ENCODE assay signal across 11 cellular contexts in genomic region chr14:73763396-73763795, GRCh38. TPM values are rescaled to one million over a fixed set of nuclear protein-coding genes. Genes with fewer than 3 reads are reported as not detected.
DNase-seq lines count a peak whose midpoint lies in the region; ATAC-seq and TF ChIP-seq lines count a peak whose summit lies in the region.
"Had no signal": no experiment of that assay in that cellular context is flagged by ENCODE, and none has a peak within 500 bp of the region (broad histone marks: within the 10 kb centered on the region; RNA-seq: fewer than 3 reads in every experiment).

No MANE protein-coding gene starts in this region.

- H3K9me3 Mint-ChIP-seq in activated CD8-positive, alpha-beta T cell treated with anti-CD3 and anti-CD28 coated beads, Interleukin-2, amount 10 ng/mL, durations not matched to agents 7 days and 5 days (ENCODE audit: insufficient read depth): no peaks in the 10 kb centered on the region
- no peaks in the 10 kb centered on the region for H3K9me3 Mint-ChIP-seq in mesothelial cell of epicardium

- peaks cover 15% of the 10 kb centered on the region for H3K36me3 Mint-ChIP-seq in activated CD8-positive, alpha-beta T cell treated with anti-CD3 and anti-CD28 coated beads, Interleukin-2, amount 10 ng/mL, durations not matched to agents 7 days and 5 days (ENCODE audit: low read depth)
- no peaks in the 10 kb centered on the region for H3K36me3 Mint-ChIP-seq in mesothelial cell of epicardium

- POLR2A ChIA-PET in activated CD8-positive, alpha-beta T cell treated with anti-CD3 and anti-CD28 coated beads, Interleukin-2, amount 10 ng/mL, durations not matched to agents 7 days and 5 days (lab: Charles Lee): interaction anchor here (2.8 kb wide), 1 partner anchor 9 kb away, joined by 6 read pairs; no protein-coding TSS in a partner anchor

- H3K27ac Mint-ChIP-seq in activated CD8-positive, alpha-beta T cell treated with anti-CD3 and anti-CD28 coated beads, Interleukin-2, amount 10 ng/mL, durations not matched to agents 7 days and 5 days: peak overlapping the region; percentile 75
- H3K27ac Mint-ChIP-seq in mesothelial cell of epicardium: peak overlapping the region; percentile 78

- TF ChIP-seq CTCF in 22Rv1 (IDR thresholded peaks at IDR 0.05) (no peak), mesothelial cell of epicardium (IDR thresholded peaks at IDR 0.05; ENCODE audit: unreplicated experiment) (no peak)

- H3K27ac ChIP-seq in 22Rv1: peak overlapping the region; percentile 29

- no peaks in the 10 kb centered on the region for H3K27me3 Mint-ChIP-seq in activated CD8-positive, alpha-beta T cell treated with anti-CD3 and anti-CD28 coated beads, Interleukin-2, amount 10 ng/mL, durations not matched to agents 7 days and 5 days (ENCODE audit: low read depth)
- H3K27me3 Mint-ChIP-seq in mesothelial cell of epicardium (ENCODE audit: low read depth): no peaks in the 10 kb centered on the region

- CTCF ChIA-PET in activated CD8-positive, alpha-beta T cell treated with anti-CD3 and anti-CD28 coated beads, Interleukin-2, amount 10 ng/mL, durations not matched to agents 7 days and 5 days (lab: Charles Lee): interaction anchor here (1.3 to 2.7 kb wide), 7 partner anchors 9 to 63 kb away, joined by 3 to 14 read pairs (median 5); no protein-coding TSS in a partner anchor

- H3K4me1 Mint-ChIP-seq in activated CD8-positive, alpha-beta T cell treated with anti-CD3 and anti-CD28 coated beads, Interleukin-2, amount 10 ng/mL, durations not matched to agents 7 days and 5 days (ENCODE audit: low read depth): peaks cover 56% of the 10 kb centered on the region
- peaks cover 55% of the 10 kb centered on the region for H3K4me1 Mint-ChIP-seq in mesothelial cell of epicardium

- peak; percentile 79 for DNase-seq in DMS153 (lab: John Stamatoyannopoulos, UW)
- no peak for DNase-seq in activated CD8-positive, alpha-beta T cell treated with anti-CD3 and anti-CD28 coated beads, Interleukin-2, amount 10 ng/mL, durations not matched to agents 7 days and 5 days
- DNase-seq in mesothelial cell of epicardium (ENCODE audit: low spot score in 2 of 2, unreplicated experiment in 2 of 2): no peak
- no peak for DNase-seq in NCI-H2029 treated with DMSO at 0.1 percent for 48 hours (lab: John Stamatoyannopoulos, UW)
- no peak for DNase-seq in NCI-H2171 treated with DMSO at 0.1 percent for 48 hours (lab: John Stamatoyannopoulos, UW)
- DNase-seq in activated CD4-positive, CD25-positive, alpha-beta regulatory T cell (lab: John Stamatoyannopoulos, UW): no peak
- no peak for DNase-seq in DMS79 treated with DMSO at 0.1 percent for 48 hours (lab: John Stamatoyannopoulos, UW)
- DNase-seq: adrenal gland, DND-41 had no signal

- no peak for ATAC-seq in activated CD8-positive, alpha-beta T cell treated with anti-CD3 and anti-CD28 coated beads, Interleukin-2, amount 10 ng/mL, durations not matched to agents 7 days and 5 days
- ATAC-seq: HCT116 had no signal

- H3K4me3 Mint-ChIP-seq in activated CD8-positive, alpha-beta T cell treated with anti-CD3 and anti-CD28 coated beads, Interleukin-2, amount 10 ng/mL, durations not matched to agents 7 days and 5 days: no peak overlapping the region
- H3K4me3 Mint-ChIP-seq in mesothelial cell of epicardium: no peak overlapping the region

RNA-seq across cellular contexts. Expression of gene PNMA1, which starts 49.2 kb away (rescaled TPM):
- total RNA-seq in activated CD8-positive, alpha-beta T cell treated with anti-CD3 and anti-CD28 coated beads, Interleukin-2, amount 10 ng/mL, durations not matched to agents 7 days and 5 days: 10 to 100 TPM; 24.4 to 25.6 TPM
- total RNA-seq in mesothelial cell of epicardium: 46.4 to 48.6 TPM (median 47.7 TPM) in 3 replicates
